8 cellular contexts compared by ENCODE assay signal in genomic region chr6:90098025-90098474, GRCh38.
DNase-seq lines count a peak whose midpoint lies in the region; ATAC-seq and TF ChIP-seq lines count a peak whose summit lies in the region.

No MANE protein-coding gene starts in this region.

- TF ChIP-seq POLR2A in prostate gland (IDR thresholded peaks at IDR 0.05) = no peak

- TF ChIP-seq CTCF in RWPE2 (IDR thresholded peaks at IDR 0.05; ENCODE audit: poor library complexity, severe bottlenecking) (peak; percentile 85), prostate gland (IDR thresholded peaks at IDR 0.05) (peak in 3 of 4 experiments; percentile 15 to 46 (median 43)), endothelial cell (IDR thresholded peaks at IDR 0.05; ENCODE audit: unreplicated experiment) (no peak)

- peaks cover 4% of the 10 kb centered on the region for H3K9me3 ChIP-seq in RWPE2 (ENCODE audit: severe bottlenecking)
- no peaks in the 10 kb centered on the region for H3K9me3 ChIP-seq in prostate gland

- DNase-seq in GM04504 (ENCODE audit: low read depth) = peak; percentile 82
- peak; percentile 77 for DNase-seq in RWPE2 (ENCODE audit: low spot score)
- DNase-seq in fibroblast of the conjunctiva (ENCODE audit: low read depth) = peak; percentile 87
- peak; percentile 75 for DNase-seq in prostate gland (ENCODE audit: low spot score)
- no peak for DNase-seq in iPS-NIHi11 (ENCODE audit: low spot score)
- DNase-seq in stimulated activated naive CD4-positive, alpha-beta T cell treated with Interleukin-2 at 50 U/mL for 16 hours (lab: John Stamatoyannopoulos, UW) = no peak
- DNase-seq in endothelial cell (ENCODE audit: low spot score) = no peak

- ATAC-seq in RWPE2 (ENCODE audit: low read depth) = peak; percentile 90
- ATAC-seq in HG02571 (IDR thresholded peaks at IDR 0.05; ENCODE audit: unreplicated experiment) = no peak

- H3K27me3 Mint-ChIP-seq in endothelial cell (ENCODE audit: unreplicated experiment) = peaks cover 1% of the 10 kb centered on the region

- H3K27ac ChIP-seq in RWPE2 (ENCODE audit: poor library complexity, severe bottlenecking) (peak overlapping the region; percentile 99), prostate gland (peak overlapping the region; percentile 48 to 67)

- H3K4me3 ChIP-seq in RWPE2 (ENCODE audit: severe bottlenecking) (no peak overlapping the region), prostate gland (no peak overlapping the region)

- intact Hi-C loops in prostate gland (cut with DNase I) = loop anchor here (2.0 to 10.0 kb wide), 4 partner anchors 119 to 377 kb away; partner anchors contain the start of gene BACH2

- peaks cover 1% of the 10 kb centered on the region for H3K4me1 Mint-ChIP-seq in endothelial cell (ENCODE audit: unreplicated experiment)

- 15% methylated on average over 3 of the region's 3 CpGs for WGBS in prostate gland

- H3K4me1 ChIP-seq in RWPE2 (ENCODE audit: insufficient read depth, poor library complexity, severe bottlenecking) (peaks cover 42% of the 10 kb centered on the region), prostate gland (replicated peaks) (no peaks in the 10 kb centered on the region)

- H3K27ac Mint-ChIP-seq in endothelial cell (ENCODE audit: unreplicated experiment) = no peak overlapping the region

- H3K4me3 Mint-ChIP-seq in endothelial cell (ENCODE audit: unreplicated experiment) = no peak overlapping the region

- H3K36me3 ChIP-seq in RWPE2 (ENCODE audit: low read depth) (no peaks in the 10 kb centered on the region), prostate gland (no peaks in the 10 kb centered on the region)

- H3K9me3 Mint-ChIP-seq in endothelial cell (ENCODE audit: unreplicated experiment) = no peaks in the 10 kb centered on the region

- no peaks in the 10 kb centered on the region for H3K27me3 ChIP-seq in RWPE2 (ENCODE audit: insufficient read depth, poor library complexity, severe bottlenecking)
- no peaks in the 10 kb centered on the region for H3K27me3 ChIP-seq in prostate gland (replicated peaks; ENCODE audit: insufficient read depth)

- no peaks in the 10 kb centered on the region for H3K36me3 Mint-ChIP-seq in endothelial cell (ENCODE audit: low read depth, unreplicated experiment)

Comparison
In these comparisons a context has a peak if more than half of its experiments do, and no peak if none do; other contexts are left out.
1. DNase-seq: peak in GM04504 (single experiment), RWPE2 (single experiment), fibroblast of the conjunctiva (single experiment) and prostate gland (single experiment); none in iPS-NIHi11 (single experiment), stimulated activated naive CD4-positive, alpha-beta T cell treated with Interleukin-2 at 50 U/mL for 16 hours (single experiment) and endothelial cell (single experiment).